17 cellular contexts compared by ENCODE assay signal in genomic region chr4:121648518-121648917, GRCh38.
"Had no signal": no experiment of that assay in that cellular context is flagged by ENCODE, and none has a peak within 500 bp of the region (broad histone marks: within the 10 kb centered on the region; RNA-seq: fewer than 3 reads in every experiment).

No MANE protein-coding gene starts in this region.

- ATAC-seq: activated CD8-positive, alpha-beta memory T cell treated with anti-CD3 and anti-CD28 coated beads, Interleukin-2, amount 10 ng/mL, durations not matched to agents 7 days and 5 days; esophagus mucosa; gastroesophageal sphincter; left colon; psoas muscle had no signal

- H3K4me1 ChIP-seq: gastroesophageal sphincter, psoas muscle, stomach, thyroid gland, vagina had no signal

- H3K27ac ChIP-seq: dorsolateral prefrontal cortex, gastroesophageal sphincter, psoas muscle, stomach, thyroid gland, vagina had no signal

- H3K4me3 ChIP-seq: dorsolateral prefrontal cortex, gastroesophageal sphincter, psoas muscle, stomach, thyroid gland, vagina had no signal

- H3K27me3 ChIP-seq: gastroesophageal sphincter, stomach, thyroid gland, vagina had no signal

- H3K9me3 ChIP-seq: gastroesophageal sphincter, psoas muscle, stomach, thyroid gland, vagina had no signal

- DNase-seq: activated CD4-positive, alpha-beta T cell treated with anti-CD3 and anti-CD28 coated beads for 1 hour; activated CD4-positive, alpha-beta T cell treated with anti-CD3 and anti-CD28 coated beads, Interleukin-2, amount 50 U/mL, for 48 hours; activated CD8-positive, alpha-beta memory T cell treated with anti-CD3 and anti-CD28 coated beads, Interleukin-2, amount 10 ng/mL, durations not matched to agents 7 days and 5 days; activated effector memory CD4-positive, alpha-beta T cell treated with Interleukin-2 at 50 U/mL for 16 hours; activated T-cell treated with anti-CD3 and anti-CD28 coated beads, Interleukin-2, amount 50 U/mL, for 24 hours; amniotic stem cell; dorsolateral prefrontal cortex; hippocampal formation; left colon; nephron progenitor cell; psoas muscle; stimulated activated CD4-positive, alpha-beta T cell treated with anti-CD3 and anti-CD28 coated beads, Interleukin-15, amount 100 ng/mL, for 24 hours; stomach; thyroid gland had no signal

- H3K36me3 ChIP-seq: gastroesophageal sphincter, stomach, thyroid gland, vagina had no signal
